Comparison of ENCODE assay signal across 27 cellular contexts in the genomic region with DNA sequence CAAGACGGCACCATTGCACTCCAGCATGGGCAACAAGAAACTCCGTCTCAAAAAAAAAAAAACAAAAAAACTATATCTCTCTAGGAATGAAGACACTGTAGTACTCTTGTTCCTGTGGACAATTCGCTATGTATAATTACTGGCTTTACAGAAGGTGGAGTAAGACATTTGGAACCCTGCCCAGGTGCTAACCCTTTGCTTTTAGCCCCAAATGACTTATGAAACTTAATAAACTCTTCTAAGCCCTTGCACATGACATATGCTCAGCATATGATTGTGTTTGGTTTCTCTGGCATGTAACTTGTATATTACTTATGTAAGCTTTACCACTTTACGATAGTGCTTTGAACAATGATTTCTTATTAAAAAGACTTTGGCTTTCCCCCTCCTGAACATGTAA. TPM values are rescaled to one million over a fixed set of nuclear protein-coding genes. Genes with fewer than 3 reads are reported as not detected.
DNase-seq lines count a peak whose midpoint lies in the region; TF ChIP-seq lines count a peak whose summit lies in the region.
"Had no signal": no experiment of that assay in that cellular context is flagged by ENCODE, and none has a peak within 500 bp of the region (broad histone marks: within the 10 kb centered on the region; RNA-seq: fewer than 3 reads in every experiment).

No MANE protein-coding gene starts in this region.

- CTCF ChIA-PET in BJ (lab: Yijun Ruan, JAX), result interaction anchor here (0.8 to 1.1 kb wide), 2 partner anchors 20 to 142 kb away, joined by 3 read pairs; no protein-coding TSS in a partner anchor

- H4K20me1 ChIP-seq in neural progenitor cell (ENCODE audit: low read depth), result no peaks in the 10 kb centered on the region

- peak overlapping the region; percentile 51 for H2AFZ ChIP-seq in neural progenitor cell (replicated peaks)
- H2AFZ ChIP-seq: GM23338 had no signal

- no peak overlapping the region for H3K9ac ChIP-seq in neural progenitor cell

- H3K4me3 ChIP-seq in BJ (ENCODE audit: low read depth, low read length) (no peak overlapping the region), HFF-Myc (replicated peaks; ENCODE audit: low read depth, low read length) (peak overlapping the region; percentile 10), choroid plexus epithelial cell (ENCODE audit: low read depth, low read length) (no peak overlapping the region), neural progenitor cell (no peak overlapping the region)
- H3K4me3 ChIP-seq: coronary artery, GM23338, heart left ventricle, prostate gland, sigmoid colon, transverse colon had no signal

- peak overlapping the region; percentile 28 for H3K27ac Mint-ChIP-seq in neural progenitor cell
- no peak overlapping the region for H3K27ac Mint-ChIP-seq in activated T-helper 2 cell treated with anti-CD3 and anti-CD28 coated beads, Interferon-gamma antibody, Interleukin-2, Interleukin-4, amounts not matched to agents 10 μg/mL and 5 μg/mL and 100 μg/mL, durations not matched to agents 14 hours and 24 hours and 36 hours
- H3K27ac Mint-ChIP-seq: activated CD8-positive, alpha-beta memory T cell treated with anti-CD3 and anti-CD28 coated beads, Interleukin-2, amount 10 ng/mL, durations not matched to agents 7 days and 5 days; CD4-positive, CD25-positive, alpha-beta regulatory T cell; GM23338; naive thymus-derived CD4-positive, alpha-beta T cell; stimulated activated effector memory CD8-positive, alpha-beta T cell treated with anti-CD3 and anti-CD28 coated beads, Interleukin-12 subunit alpha, Interleukin-12 subunit beta, amount 100 ng/mL, for 72 hours had no signal

- intact Hi-C loops in activated T-helper 2 cell treated with anti-CD3 and anti-CD28 coated beads, Interferon-gamma antibody, Interleukin-2, Interleukin-4, amounts not matched to agents 10 μg/mL and 5 μg/mL and 100 μg/mL, durations not matched to agents 14 hours and 24 hours and 36 hours (cut with micrococcal nuclease), result no loop called here

- H3K27me3 ChIP-seq in BJ (ENCODE audit: control insufficient read depth, insufficient read depth, low read length) (no peaks in the 10 kb centered on the region), neural progenitor cell (no peaks in the 10 kb centered on the region)
- H3K27me3 ChIP-seq: foreskin keratinocyte, heart left ventricle, sigmoid colon, transverse colon had no signal

- peaks cover 3% of the 10 kb centered on the region for H3K27me3 Mint-ChIP-seq in neural progenitor cell (ENCODE audit: insufficient read depth, low read depth)
- no peaks in the 10 kb centered on the region for H3K27me3 Mint-ChIP-seq in activated T-helper 2 cell treated with anti-CD3 and anti-CD28 coated beads, Interferon-gamma antibody, Interleukin-2, Interleukin-4, amounts not matched to agents 10 μg/mL and 5 μg/mL and 100 μg/mL, durations not matched to agents 14 hours and 24 hours and 36 hours (ENCODE audit: low read depth)

- no peaks in the 10 kb centered on the region for H3K36me3 Mint-ChIP-seq in neural progenitor cell
- no peaks in the 10 kb centered on the region for H3K36me3 Mint-ChIP-seq in activated T-helper 2 cell treated with anti-CD3 and anti-CD28 coated beads, Interferon-gamma antibody, Interleukin-2, Interleukin-4, amounts not matched to agents 10 μg/mL and 5 μg/mL and 100 μg/mL, durations not matched to agents 14 hours and 24 hours and 36 hours (ENCODE audit: low read depth)
- H3K36me3 Mint-ChIP-seq: activated CD8-positive, alpha-beta memory T cell treated with anti-CD3 and anti-CD28 coated beads, Interleukin-2, amount 10 ng/mL, durations not matched to agents 7 days and 5 days; CD4-positive, CD25-positive, alpha-beta regulatory T cell; naive thymus-derived CD4-positive, alpha-beta T cell; stimulated activated effector memory CD8-positive, alpha-beta T cell treated with anti-CD3 and anti-CD28 coated beads, Interleukin-12 subunit alpha, Interleukin-12 subunit beta, amount 100 ng/mL, for 72 hours had no signal

- H3K4me1 Mint-ChIP-seq in neural progenitor cell, result peaks cover 63% of the 10 kb centered on the region
- H3K4me1 Mint-ChIP-seq in activated T-helper 2 cell treated with anti-CD3 and anti-CD28 coated beads, Interferon-gamma antibody, Interleukin-2, Interleukin-4, amounts not matched to agents 10 μg/mL and 5 μg/mL and 100 μg/mL, durations not matched to agents 14 hours and 24 hours and 36 hours (ENCODE audit: low read depth), result peaks cover 7% of the 10 kb centered on the region
- H3K4me1 Mint-ChIP-seq: CD4-positive, CD25-positive, alpha-beta regulatory T cell had no signal

- H3K9me3 ChIP-seq in neural progenitor cell (ENCODE audit: low read depth), result no peaks in the 10 kb centered on the region
- H3K9me3 ChIP-seq: heart left ventricle, prostate gland, sigmoid colon, transverse colon had no signal

- no peak overlapping the region for H3K27ac ChIP-seq in neural progenitor cell
- H3K27ac ChIP-seq: coronary artery, foreskin keratinocyte, heart left ventricle, prostate gland, sigmoid colon, transverse colon had no signal

- H3K4me3 Mint-ChIP-seq in neural progenitor cell, result no peak overlapping the region
- H3K4me3 Mint-ChIP-seq in activated T-helper 2 cell treated with anti-CD3 and anti-CD28 coated beads, Interferon-gamma antibody, Interleukin-2, Interleukin-4, amounts not matched to agents 10 μg/mL and 5 μg/mL and 100 μg/mL, durations not matched to agents 14 hours and 24 hours and 36 hours (ENCODE audit: low read depth), result no peak overlapping the region
- H3K4me3 Mint-ChIP-seq: activated CD8-positive, alpha-beta memory T cell treated with anti-CD3 and anti-CD28 coated beads, Interleukin-2, amount 10 ng/mL, durations not matched to agents 7 days and 5 days; CD4-positive, CD25-positive, alpha-beta regulatory T cell; GM23338; naive thymus-derived CD4-positive, alpha-beta T cell; stimulated activated effector memory CD8-positive, alpha-beta T cell treated with anti-CD3 and anti-CD28 coated beads, Interleukin-12 subunit alpha, Interleukin-12 subunit beta, amount 100 ng/mL, for 72 hours had no signal

- no peak for TF ChIP-seq CTCF in BJ (IDR thresholded peaks at IDR 0.05; ENCODE audit: insufficient read depth, low read depth, low read length)
- TF ChIP-seq CTCF in HFF-Myc (IDR thresholded peaks at IDR 0.05; ENCODE audit: low read depth, low read length, missing control alignments), result no peak
- TF ChIP-seq CTCF in choroid plexus epithelial cell (conservative IDR thresholded peaks at IDR 0.05; ENCODE audit: low read depth, low read length), result no peak
- TF ChIP-seq CTCF in neural progenitor cell (IDR thresholded peaks at IDR 0.05), result no peak

- H3K9me3 Mint-ChIP-seq in neural progenitor cell, result peaks cover 2% of the 10 kb centered on the region
- no peaks in the 10 kb centered on the region for H3K9me3 Mint-ChIP-seq in activated T-helper 2 cell treated with anti-CD3 and anti-CD28 coated beads, Interferon-gamma antibody, Interleukin-2, Interleukin-4, amounts not matched to agents 10 μg/mL and 5 μg/mL and 100 μg/mL, durations not matched to agents 14 hours and 24 hours and 36 hours
- H3K9me3 Mint-ChIP-seq: CD4-positive, CD25-positive, alpha-beta regulatory T cell; GM23338; stimulated activated effector memory CD8-positive, alpha-beta T cell treated with anti-CD3 and anti-CD28 coated beads, Interleukin-12 subunit alpha, Interleukin-12 subunit beta, amount 100 ng/mL, for 72 hours had no signal

- no peak overlapping the region for H3K4me2 ChIP-seq in neural progenitor cell
- H3K4me2 ChIP-seq: GM23338 had no signal

- POLR2A ChIA-PET in BJ (lab: Charles Lee), result no interaction called here

- H3K4me1 ChIP-seq in neural progenitor cell, result peaks cover 45% of the 10 kb centered on the region
- H3K4me1 ChIP-seq: foreskin keratinocyte, heart left ventricle, prostate gland, sigmoid colon, transverse colon had no signal

- H3F3A ChIP-seq in neural progenitor cell (ENCODE audit: low read depth), result peaks cover 26% of the 10 kb centered on the region

- DNase-seq in BJ (ENCODE audit: low read depth) (peak; percentile 19), HFF-Myc (ENCODE audit: extremely low read depth, low read depth) (peak; percentile 93), choroid plexus epithelial cell (ENCODE audit: low read depth) (peak; percentile 44), neural progenitor cell (ENCODE audit: low spot score) (no peak), MV-4-11 (lab: John Stamatoyannopoulos, UW) (no peak), mesenteric fat pad (ENCODE audit: low spot score) (no peak)
- no peak for DNase-seq in activated T-helper 2 cell treated with anti-CD3 and anti-CD28 coated beads, Interferon-gamma antibody, Interleukin-2, Interleukin-4, amounts not matched to agents 10 μg/mL and 5 μg/mL and 100 μg/mL, durations not matched to agents 14 hours and 24 hours and 36 hours (ENCODE audit: low spot score)
- DNase-seq: activated CD4-positive, alpha-beta T cell treated with anti-CD3 and anti-CD28 coated beads, Interleukin-2, amount 50 U/mL, for 4 hours; activated CD8-positive, alpha-beta memory T cell treated with anti-CD3 and anti-CD28 coated beads, Interleukin-2, amount 10 ng/mL, durations not matched to agents 7 days and 5 days; activated T-cell treated with anti-CD3 and anti-CD28 coated beads, Interleukin-2, amount 50 U/mL, for 48 hours; CD4-positive, CD25-positive, alpha-beta regulatory T cell; effector CD8-positive, alpha-beta T cell; foreskin keratinocyte; heart left ventricle; midbrain; naive thymus-derived CD4-positive, alpha-beta T cell; NCI-H1092 treated with DMSO at 0.1 percent for 48 hours; NCI-H187; NCI-H748 treated with DMSO at 0.1 percent for 48 hours; OCI-M1; sigmoid colon; T-helper 2 cell; transverse colon had no signal

- no peaks in the 10 kb centered on the region for H3K79me2 ChIP-seq in neural progenitor cell (ENCODE audit: low read depth)

- H3K36me3 ChIP-seq in BJ (ENCODE audit: control insufficient read depth, insufficient read depth, low read length) (no peaks in the 10 kb centered on the region), neural progenitor cell (no peaks in the 10 kb centered on the region)
- H3K36me3 ChIP-seq: heart left ventricle, prostate gland, sigmoid colon, transverse colon had no signal

RNA-seq across cellular contexts. Expression of a gene that starts 27.3 kb away (rescaled TPM):
- polyA plus RNA-seq in BJ (2011; rRNA removed), result 0.94 and 1.1 TPM in 2 replicates
- polyA minus RNA-seq in BJ (2011; rRNA and poly(A)+ RNA removed), result 1.2 TPM in 2 replicates
- total RNA-seq in neural progenitor cell (ENCODE audit: low replicate concordance) (508 and 574 TPM in 2 replicates), mesenteric fat pad (1.00 TPM)
- total RNA-seq in activated T-helper 2 cell treated with anti-CD3 and anti-CD28 coated beads, Interferon-gamma antibody, Interleukin-2, Interleukin-4, amounts not matched to agents 10 μg/mL and 5 μg/mL and 100 μg/mL, durations not matched to agents 14 hours and 24 hours and 36 hours, result 0.66 and 0.83 TPM in 2 replicates
- total RNA-seq: activated CD8-positive, alpha-beta memory T cell treated with anti-CD3 and anti-CD28 coated beads, Interleukin-2, amount 10 ng/mL, durations not matched to agents 7 days and 5 days; CD4-positive, CD25-positive, alpha-beta regulatory T cell; foreskin keratinocyte; naive thymus-derived CD4-positive, alpha-beta T cell had no signal
- polyA plus RNA-seq: CD4-positive, CD25-positive, alpha-beta regulatory T cell; foreskin keratinocyte; naive thymus-derived CD4-positive, alpha-beta T cell had no signal

Comparison
In these comparisons a context has a peak if more than half of its experiments do, and no peak if none do; other contexts are left out.
1. DNase-seq: peak in BJ (single experiment), HFF-Myc (single experiment) and choroid plexus epithelial cell (single experiment); none in neural progenitor cell (single experiment), MV-4-11 (single experiment), activated T-helper 2 cell treated with anti-CD3 and anti-CD28 coated beads, Interferon-gamma antibody, Interleukin-2, Interleukin-4, amounts not matched to agents 10 μg/mL and 5 μg/mL and 100 μg/mL, durations not matched to agents 14 hours and 24 hours and 36 hours (single experiment) and mesenteric fat pad (single experiment).
2. RNA of a gene that starts 27.3 kb away (total RNA-seq): 508 to 574 TPM in neural progenitor cell; 1.00 TPM in mesenteric fat pad (single experiment) and 0.66 to 0.83 TPM in activated T-helper 2 cell treated with anti-CD3 and anti-CD28 coated beads, Interferon-gamma antibody, Interleukin-2, Interleukin-4, amounts not matched to agents 10 μg/mL and 5 μg/mL and 100 μg/mL, durations not matched to agents 14 hours and 24 hours and 36 hours; every median in the first group is over 100 times any median in the second.